In genomic region chr21:35102488-35103407, GRCh38 we compare ENCODE assay signal across 9 cellular contexts. TPM values are rescaled to one million over a fixed set of nuclear protein-coding genes. Genes with fewer than 3 reads are reported as not detected.
DNase-seq lines count a peak whose midpoint lies in the region; ATAC-seq and TF ChIP-seq lines count a peak whose summit lies in the region.
"Had no signal": no experiment of that assay in that cellular context is flagged by ENCODE, and none has a peak within 500 bp of the region (broad histone marks: within the 10 kb centered on the region; RNA-seq: fewer than 3 reads in every experiment).

No MANE protein-coding gene starts in this region.

- no peak overlapping the region for H3K27ac Mint-ChIP-seq in natural killer cell

- no peak for TF ChIP-seq CTCF in natural killer cell (IDR thresholded peaks at IDR 0.05)

- peak in 2 of 3 donors; percentile 47 to 78 for ATAC-seq in natural killer cell

- no peaks in the 10 kb centered on the region for H3K27me3 Mint-ChIP-seq in natural killer cell (ENCODE audit: low read depth in 2 of 2)

- H3K9me3 Mint-ChIP-seq in natural killer cell = no peaks in the 10 kb centered on the region

- H3K4me3 Mint-ChIP-seq in natural killer cell = no peak overlapping the region

- no peaks in the 10 kb centered on the region for H3K4me1 Mint-ChIP-seq in natural killer cell

- intact Hi-C loops in natural killer cell (cut with micrococcal nuclease) = no loop called here

- H3K36me3 Mint-ChIP-seq in natural killer cell = no peaks in the 10 kb centered on the region

- DNase-seq in CMK (ENCODE audit: low read depth) (peak; percentile 94), NCI-H82 (lab: John Stamatoyannopoulos, UW) (peak; percentile 86), amygdala (lab: John Stamatoyannopoulos, UW) (peak in 34 of 56 donors; percentile 2 to 63 (median 12)), natural killer cell (no peak), DMS153 treated with DMSO at 0.1 percent for 48 hours (lab: John Stamatoyannopoulos, UW; ENCODE audit: unreplicated experiment) (no peak), ecto neural progenitor cell (ENCODE audit: low spot score) (no peak), glomerular visceral epithelial cell (ENCODE audit: extremely low spot score) (no peak), COLO829 (ENCODE audit: low spot score) (no peak)
- DNase-seq: occipital lobe had no signal

RNA-seq across cellular contexts. Expression of gene RUNX1, which starts 53.6 kb away (rescaled TPM):
- total RNA-seq in natural killer cell = 100 to 1,000 TPM in 1 of 3 donors, 10 to 100 TPM in 2; 62.1 to 171 (median 98.2) TPM

Comparison
In these comparisons a context has a peak if more than half of its experiments do, and no peak if none do; other contexts are left out.
1. DNase-seq: peak in CMK (single experiment), NCI-H82 (single experiment) and amygdala (34 of 56); none in natural killer cell (single experiment), DMS153 treated with DMSO at 0.1 percent for 48 hours (single experiment), ecto neural progenitor cell (single experiment), glomerular visceral epithelial cell (single experiment) and COLO829 (single experiment).